ENCODE assay signal across 8 cellular contexts in the genomic region with DNA sequence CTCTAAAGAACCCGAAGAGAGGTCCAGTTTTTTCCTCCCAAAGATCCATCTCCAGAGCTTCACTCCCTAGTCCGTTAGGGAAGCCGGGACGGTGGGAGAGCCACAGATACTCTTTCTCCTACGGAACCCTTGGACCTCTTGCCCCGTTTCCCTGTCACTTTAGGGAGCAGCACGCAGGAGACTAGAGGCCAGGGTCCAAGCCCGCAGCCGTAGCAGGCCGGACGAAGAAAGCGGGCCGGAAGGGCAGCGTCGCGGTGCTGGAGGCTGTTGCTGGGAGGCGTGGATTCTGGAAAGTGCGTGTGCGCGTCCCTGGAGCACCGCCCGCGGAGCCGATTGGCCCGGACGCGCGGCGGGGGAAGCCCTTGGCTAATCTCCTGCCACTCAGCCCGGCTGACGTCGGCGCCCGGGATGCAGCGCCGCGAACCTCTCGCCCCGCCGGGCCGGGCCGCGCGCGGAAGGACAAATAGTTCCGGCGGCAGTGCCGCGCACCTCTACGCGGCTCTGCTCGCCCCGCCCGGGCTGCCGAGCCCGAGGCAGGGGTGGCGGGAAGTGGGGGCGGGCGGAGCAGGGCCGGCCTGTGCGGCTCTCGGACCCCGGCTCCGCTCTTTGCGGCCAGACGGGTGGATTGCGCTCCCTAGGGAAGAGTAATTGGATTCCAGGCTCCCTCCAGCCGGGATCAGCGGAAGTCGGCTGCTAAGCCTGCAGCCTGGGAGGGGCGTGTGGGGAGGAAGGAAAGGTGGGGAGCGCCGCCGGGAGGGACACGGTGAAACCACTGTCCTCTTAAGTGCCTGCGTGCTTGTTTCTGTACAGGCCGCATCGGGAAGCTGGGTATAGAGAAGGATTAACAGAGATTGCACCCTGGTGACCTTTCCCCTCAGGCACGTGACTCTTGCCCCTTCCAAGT. TPM values are rescaled to one million over a fixed set of nuclear protein-coding genes. Genes with fewer than 3 reads are reported as not detected.
DNase-seq lines count a peak whose midpoint lies in the region; ATAC-seq and TF ChIP-seq lines count a peak whose summit lies in the region.

No MANE protein-coding gene starts in this region.

- H3K9me3 ChIP-seq in DOHH2 (ENCODE audit: control insufficient read depth, insufficient read depth, low read length) (no peaks in the 10 kb centered on the region), KOPT-K1 (ENCODE audit: insufficient read depth, low read length, poor library complexity, severe bottlenecking) (no peaks in the 10 kb centered on the region), Peyer's patch (no peaks in the 10 kb centered on the region), fibroblast of lung (ENCODE audit: control insufficient read depth, insufficient read depth, low read depth, low read length) (no peaks in the 10 kb centered on the region)
- no peaks in the 10 kb centered on the region for H3K9me3 ChIP-seq in naive thymus-derived CD4-positive, alpha-beta T cell (ENCODE audit: control insufficient read depth in 2 of 3, low read length in 3 of 3)

- no peak for TF ChIP-seq CTCF in DOHH2 (IDR thresholded peaks at IDR 0.05; ENCODE audit: low read depth, low read length, poor library complexity, severe bottlenecking)
- TF ChIP-seq CTCF in Peyer's patch (IDR thresholded peaks at IDR 0.05), result no peak
- TF ChIP-seq CTCF in fibroblast of lung (conservative IDR thresholded peaks at IDR 0.05 in 1 of 2, IDR thresholded peaks at IDR 0.05 in 1 of 2; ENCODE audit: low read depth in 1 of 2, low read length in 2 of 2), result peak in 1 of 2 donors; percentile 1

- H3K4me1 ChIP-seq in DOHH2 (ENCODE audit: control insufficient read depth, low read length) (peaks cover 36% of the 10 kb centered on the region), Peyer's patch (peaks cover 0 to 15% (median 2%) of the 10 kb centered on the region in 4 donors), fibroblast of lung (ENCODE audit: control insufficient read depth, extremely low read depth, insufficient read depth, low read length) (peaks cover 9% of the 10 kb centered on the region)
- H3K4me1 ChIP-seq in naive thymus-derived CD4-positive, alpha-beta T cell (ENCODE audit: control insufficient read depth in 2 of 2, insufficient read depth in 2 of 2, low read length in 2 of 2), result peaks cover 9 to 12% of the 10 kb centered on the region in 2 donors

- H3K27me3 Mint-ChIP-seq in naive thymus-derived CD4-positive, alpha-beta T cell, result peaks cover 0 to 8% (median 0%) of the 10 kb centered on the region in 5 donors

- no peaks in the 10 kb centered on the region for H3K9me2 ChIP-seq in DOHH2 (replicated peaks; ENCODE audit: control insufficient read depth, low read length)

- peaks cover 17 to 35% (median 26%) of the 10 kb centered on the region in 7 donors for H3K4me1 Mint-ChIP-seq in naive thymus-derived CD4-positive, alpha-beta T cell
- peaks cover 25% of the 10 kb centered on the region for H3K4me1 Mint-ChIP-seq in stimulated activated effector memory CD8-positive, alpha-beta T cell treated with anti-CD3 and anti-CD28 coated beads, Interleukin-12 subunit alpha, Interleukin-12 subunit beta, amount 100 ng/mL, for 72 hours

- H3K79me2 ChIP-seq in DOHH2 (ENCODE audit: control insufficient read depth, low read length), result no peaks in the 10 kb centered on the region
- H3K79me2 ChIP-seq in fibroblast of lung (ENCODE audit: control insufficient read depth, insufficient read depth, low read length), result no peaks in the 10 kb centered on the region

- H3K9ac ChIP-seq in fibroblast of lung (ENCODE audit: insufficient read depth, low read length), result peak overlapping the region; percentile 84

- CTCF ChIA-PET in naive thymus-derived CD4-positive, alpha-beta T cell (lab: Charles Lee), result no interaction called here

- H3K27me3 ChIP-seq in DOHH2 (ENCODE audit: control insufficient read depth, low read length) (no peaks in the 10 kb centered on the region), Peyer's patch (no peaks in the 10 kb centered on the region), fibroblast of lung (ENCODE audit: control insufficient read depth, insufficient read depth, low read length) (no peaks in the 10 kb centered on the region)
- no peaks in the 10 kb centered on the region for H3K27me3 ChIP-seq in naive thymus-derived CD4-positive, alpha-beta T cell (ENCODE audit: control insufficient read depth in 2 of 2, insufficient read depth in 2 of 2, low read length in 2 of 2)

- H3K4me3 ChIP-seq in DOHH2 (ENCODE audit: low read length), result peak overlapping the region; percentile 79
- peak overlapping the region; percentile 70 to 89 (median 78) for H3K4me3 ChIP-seq in Peyer's patch
- H3K4me3 ChIP-seq in fibroblast of lung (replicated peaks in 1 of 4; ENCODE audit: control extremely low read depth in 1 of 4, insufficient read depth in 1 of 4, low read depth in 3 of 4, low read length in 4 of 4), result peak overlapping the region; percentile 61 to 77 (median 65)
- peak overlapping the region; percentile 80 for H3K4me3 ChIP-seq in naive thymus-derived CD4-positive, alpha-beta T cell (ENCODE audit: low read length)

- H3F3A ChIP-seq in DOHH2 (ENCODE audit: control insufficient read depth, insufficient read depth), result peaks cover 18% of the 10 kb centered on the region; the same call in 1 of the 2 replicates

- H3K27ac Mint-ChIP-seq in naive thymus-derived CD4-positive, alpha-beta T cell, result peak overlapping the region; percentile 80 to 98 (median 93)
- H3K27ac Mint-ChIP-seq in stimulated activated effector memory CD8-positive, alpha-beta T cell treated with anti-CD3 and anti-CD28 coated beads, Interleukin-12 subunit alpha, Interleukin-12 subunit beta, amount 100 ng/mL, for 72 hours, result peak overlapping the region; percentile 90

- peak overlapping the region; percentile 82 to 96 (median 88) for H3K4me3 Mint-ChIP-seq in naive thymus-derived CD4-positive, alpha-beta T cell
- peak overlapping the region; percentile 74 for H3K4me3 Mint-ChIP-seq in stimulated activated effector memory CD8-positive, alpha-beta T cell treated with anti-CD3 and anti-CD28 coated beads, Interleukin-12 subunit alpha, Interleukin-12 subunit beta, amount 100 ng/mL, for 72 hours

- peak; percentile 72 to 89 for TF ChIP-seq POLR2A in Peyer's patch (IDR thresholded peaks at IDR 0.05)

- POLR2A ChIA-PET in naive thymus-derived CD4-positive, alpha-beta T cell (lab: Charles Lee), result interaction anchor here (1.0 to 3.1 kb wide), 3 partner anchors 25 to 154 kb away, joined by 3 to 38 read pairs (median 3); a partner anchor contains a TSS

- peak overlapping the region; percentile 92 for H2AFZ ChIP-seq in fibroblast of lung (ENCODE audit: low read length)

- H3K36me3 ChIP-seq in DOHH2 (ENCODE audit: control insufficient read depth, low read length) (no peaks in the 10 kb centered on the region), KOPT-K1 (ENCODE audit: insufficient read depth, low read length) (no peaks in the 10 kb centered on the region), Peyer's patch (no peaks in the 10 kb centered on the region), fibroblast of lung (ENCODE audit: control insufficient read depth, insufficient read depth, low read length) (no peaks in the 10 kb centered on the region)
- no peaks in the 10 kb centered on the region for H3K36me3 ChIP-seq in naive thymus-derived CD4-positive, alpha-beta T cell (ENCODE audit: control insufficient read depth in 2 of 3, insufficient read depth in 3 of 3, low read length in 3 of 3)

- peaks cover 0 to 1% (median 0%) of the 10 kb centered on the region in 11 donors for H3K9me3 Mint-ChIP-seq in naive thymus-derived CD4-positive, alpha-beta T cell
- H3K9me3 Mint-ChIP-seq in stimulated activated effector memory CD8-positive, alpha-beta T cell treated with anti-CD3 and anti-CD28 coated beads, Interleukin-12 subunit alpha, Interleukin-12 subunit beta, amount 100 ng/mL, for 72 hours, result no peaks in the 10 kb centered on the region

- H3K36me3 Mint-ChIP-seq in naive thymus-derived CD4-positive, alpha-beta T cell, result peaks cover 0 to 1% (median 0%) of the 10 kb centered on the region in 5 donors
- H3K36me3 Mint-ChIP-seq in stimulated activated effector memory CD8-positive, alpha-beta T cell treated with anti-CD3 and anti-CD28 coated beads, Interleukin-12 subunit alpha, Interleukin-12 subunit beta, amount 100 ng/mL, for 72 hours, result peaks cover 10% of the 10 kb centered on the region

- DNase-seq in Peyer's patch (peak; percentile 81 to 96 (median 96)), fibroblast of lung (ENCODE audit: low read depth in 2 of 2) (peak; percentile 97 to 98)
- peak; percentile 48 to 73 for DNase-seq in activated T-helper 1 cell treated with anti-CD3 and anti-CD28 coated beads, Interleukin-2, amount 50 U/mL, for 16 hours (ENCODE audit: low read depth in 1 of 2, low spot score in 1 of 2)
- peak; percentile 74 to 86 (median 80) for DNase-seq in naive thymus-derived CD4-positive, alpha-beta T cell
- DNase-seq in stimulated activated effector memory CD8-positive, alpha-beta T cell treated with anti-CD3 and anti-CD28 coated beads, Interleukin-12 subunit alpha, Interleukin-12 subunit beta, amount 100 ng/mL, for 72 hours (ENCODE audit: low spot score in 2 of 2), result peak; percentile 68 to 84

- H3K4me2 ChIP-seq in DOHH2 (ENCODE audit: low read length) (peak overlapping the region; percentile 76), fibroblast of lung (ENCODE audit: extremely low read depth, insufficient read depth, low read length) (peak overlapping the region; percentile 98)

- H4K20me1 ChIP-seq in DOHH2 (ENCODE audit: control insufficient read depth, insufficient read depth, low read depth, low read length), result no peaks in the 10 kb centered on the region
- H4K20me1 ChIP-seq in fibroblast of lung (ENCODE audit: control insufficient read depth, extremely low read depth, insufficient read depth, low read length), result no peaks in the 10 kb centered on the region

- intact Hi-C loops in naive thymus-derived CD4-positive, alpha-beta T cell (cut with micrococcal nuclease), result loop anchor here (1.0 to 10.0 kb wide), 6 partner anchors 31 to 642 kb away; a partner anchor contains a TSS

- peak overlapping the region; percentile 51 for H3K27ac ChIP-seq in DOHH2 (ENCODE audit: low read depth, low read length)
- peak overlapping the region; percentile 90 for H3K27ac ChIP-seq in KOPT-K1 (ENCODE audit: low read depth, low read length, poor library complexity, severe bottlenecking)
- peak overlapping the region; percentile 91 to 99 (median 96) for H3K27ac ChIP-seq in Peyer's patch
- H3K27ac ChIP-seq in fibroblast of lung (ENCODE audit: insufficient read depth, low read length), result peak overlapping the region; percentile 94
- peak overlapping the region; percentile 86 for H3K27ac ChIP-seq in naive thymus-derived CD4-positive, alpha-beta T cell (ENCODE audit: low read depth, low read length)

- peak; percentile 88 for ATAC-seq in GM21786 (IDR thresholded peaks at IDR 0.05; ENCODE audit: unreplicated experiment)
- peak; percentile 91 for ATAC-seq in naive thymus-derived CD4-positive, alpha-beta T cell
- ATAC-seq in stimulated activated effector memory CD8-positive, alpha-beta T cell treated with anti-CD3 and anti-CD28 coated beads, Interleukin-12 subunit alpha, Interleukin-12 subunit beta, amount 100 ng/mL, for 72 hours, result peak; percentile 96

RNA-seq across cellular contexts. Expression of a gene that starts 31.3 kb away (rescaled TPM):
- total RNA-seq in Peyer's patch (100 to 1,000 TPM in 3 of 4 donors, 10 to 100 TPM in 1; 98.4 to 815 (median 215) TPM), fibroblast of lung (125 and 232 TPM in 2 replicates)
- 105 and 309 TPM in 2 replicates for polyA plus RNA-seq in fibroblast of lung
- 50.2 and 134 TPM in 2 replicates for polyA plus RNA-seq in fibroblast of lung (2012)
- 224 and 457 TPM in 2 replicates for polyA minus RNA-seq in fibroblast of lung (ENCODE audit: low replicate concordance)
- 10 to 100 TPM; 71.5 to 99.4 (median 84.0) TPM for total RNA-seq in naive thymus-derived CD4-positive, alpha-beta T cell
- 10 to 100 TPM; 51.3 to 72.1 TPM for polyA plus RNA-seq in naive thymus-derived CD4-positive, alpha-beta T cell

Comparison
In these comparisons a context has a peak if more than half of its experiments do, and no peak if none do; other contexts are left out.
1. Peak in every context shown above with its lines: DNase-seq, ATAC-seq, H3K4me3 ChIP-seq and H3K27ac ChIP-seq.